8 cellular contexts compared by ENCODE assay signal in genomic region chr1:244971524-244972216, GRCh38.
A peak's percentile ranks its signal among the peaks of the same experiment; 100 is the strongest.
DNase-seq lines count a peak whose midpoint lies in the region; ATAC-seq and TF ChIP-seq lines count a peak whose summit lies in the region.

No MANE protein-coding gene starts in this region.

- peak overlapping the region; percentile 79 for H3K4me2 ChIP-seq in skeletal muscle satellite cell (ENCODE audit: low read length)

- peak overlapping the region; percentile 95 for H3K4me3 Mint-ChIP-seq in activated B cell treated with CpG ODN at 0.5 μM for 24 hours

- H3K27me3 Mint-ChIP-seq in activated B cell treated with CpG ODN at 0.5 μM for 24 hours = no peaks in the 10 kb centered on the region

- CTCF ChIA-PET in activated B cell treated with CpG ODN at 0.5 μM for 24 hours (lab: Charles Lee) = interaction anchor here (1.0 to 1.7 kb wide), 6 partner anchors 31 to 170 kb away, joined by 3 to 9 read pairs (median 4); partner anchors contain the start of gene HNRNPU

- POLR2A ChIA-PET in activated B cell treated with CpG ODN at 0.5 μM for 24 hours (lab: Charles Lee) = interaction anchor here (0.6 to 5.8 kb wide), 23 partner anchors 15 to 835 kb away, joined by 3 to 239 read pairs (median 6); partner anchors contain the start of genes COX20 and HNRNPU

- intact Hi-C loops in activated B cell treated with CpG ODN at 0.5 μM for 24 hours (cut with micrococcal nuclease) = loop anchor here (1.0 to 10.0 kb wide), 2 partner anchors 71 to 1603 kb away; no protein-coding TSS in a partner anchor

- no peaks in the 10 kb centered on the region for H3K27me3 ChIP-seq in HAP-1 (ENCODE audit: low read depth)
- H3K27me3 ChIP-seq in skeletal muscle satellite cell (ENCODE audit: control insufficient read depth, insufficient read depth, low read length) = no peaks in the 10 kb centered on the region

- H3K9ac ChIP-seq in skeletal muscle satellite cell (ENCODE audit: low read depth, low read length) = peak overlapping the region; percentile 98

- peaks cover 13% of the 10 kb centered on the region for H3K36me3 Mint-ChIP-seq in activated B cell treated with CpG ODN at 0.5 μM for 24 hours (ENCODE audit: low read depth)

- H3K9me3 ChIP-seq in HAP-1 (no peaks in the 10 kb centered on the region), skeletal muscle satellite cell (replicated peaks; ENCODE audit: low read length) (no peaks in the 10 kb centered on the region)

- ATAC-seq in activated B cell treated with CpG ODN at 0.5 μM for 24 hours (ENCODE audit: low read depth) (no peak), HG03439 (IDR thresholded peaks at IDR 0.05; ENCODE audit: unreplicated experiment) (no peak)

- no peaks in the 10 kb centered on the region for H3K36me3 ChIP-seq in HAP-1 (replicated peaks)
- no peaks in the 10 kb centered on the region for H3K36me3 ChIP-seq in skeletal muscle satellite cell (ENCODE audit: insufficient read depth, low read length)

- peaks cover 17% of the 10 kb centered on the region for H3K4me1 Mint-ChIP-seq in activated B cell treated with CpG ODN at 0.5 μM for 24 hours

- TF ChIP-seq CTCF in activated B cell treated with CpG ODN at 0.5 μM for 24 hours (IDR thresholded peaks at IDR 0.05) = no peak

- no peaks in the 10 kb centered on the region for H3K9me3 Mint-ChIP-seq in activated B cell treated with CpG ODN at 0.5 μM for 24 hours

- H3K27ac Mint-ChIP-seq in activated B cell treated with CpG ODN at 0.5 μM for 24 hours = peak overlapping the region; percentile 99

- H3K4me1 ChIP-seq in HAP-1 = peaks cover 17% of the 10 kb centered on the region
- peaks cover 17% of the 10 kb centered on the region for H3K4me1 ChIP-seq in skeletal muscle satellite cell (ENCODE audit: control insufficient read depth, insufficient read depth, low read length)

- in situ Hi-C loops in ACHN (cut with HindIII; ENCODE audit: low pct_ligation_motif_present, low pct_unique_long_range_greater_than_20kb, low sequenced_read_pairs) = no loop called here
- in situ Hi-C loops in HAP-1 (cut with MboI; ENCODE audit: low sequenced_read_pairs) = loop anchor here (5.0 kb wide), 1 partner anchor 109 kb away; the partner anchor contains the start of gene HNRNPU

- H3K4me3 ChIP-seq in HAP-1 = peak overlapping the region; percentile 80
- peak overlapping the region; percentile 79 for H3K4me3 ChIP-seq in skeletal muscle satellite cell (ENCODE audit: low read length)

- DNase-seq in ACHN (peak; percentile 43), HAP-1 (ENCODE audit: low spot score in 2 of 2) (peak in 1 of 2 experiments; percentile 23), activated B cell treated with CpG ODN at 0.5 μM for 24 hours (no peak), germinal center (ENCODE audit: low spot score) (peak; percentile 10)
- no peak for DNase-seq in effector CD8-positive, alpha-beta T cell (lab: John Stamatoyannopoulos, UW)
- no peak for DNase-seq in activated CD4-positive, CD25-positive, alpha-beta regulatory T cell treated with anti-CD3 and anti-CD28 coated beads, Interleukin-2, amount 50 U/mL, for 72 hours

Comparison
In these comparisons a context has a peak if more than half of its experiments do, and no peak if none do; other contexts are left out.
1. DNase-seq: peak in ACHN (single experiment) and germinal center (single experiment); none in activated B cell treated with CpG ODN at 0.5 μM for 24 hours (single experiment), effector CD8-positive, alpha-beta T cell (single experiment) and activated CD4-positive, CD25-positive, alpha-beta regulatory T cell treated with anti-CD3 and anti-CD28 coated beads, Interleukin-2, amount 50 U/mL, for 72 hours (single experiment).